Comparison of ENCODE assay signal across 8 cellular contexts in genomic region chr17:44502598-44503079, GRCh38. TPM values are rescaled to one million over a fixed set of nuclear protein-coding genes. Genes with fewer than 3 reads are reported as not detected.
A peak's percentile ranks its signal among the peaks of the same experiment; 100 is the strongest.
DNase-seq lines count a peak whose midpoint lies in the region; ATAC-seq and TF ChIP-seq lines count a peak whose summit lies in the region.

No MANE protein-coding gene starts in this region.

- H3K27me3 ChIP-seq in trophoblast cell (ENCODE audit: insufficient read depth, low read length) = no peaks in the 10 kb centered on the region

- POLR2A ChIA-PET in AG04449 (lab: Yijun Ruan, JAX) = interaction anchor here (1.1 kb wide), 1 partner anchor 12 kb away, joined by 3 read pairs; no protein-coding TSS in a partner anchor
- POLR2A ChIA-PET in activated CD8-positive, alpha-beta T cell treated with anti-CD3 and anti-CD28 coated beads, Interleukin-2, amount 10 ng/mL, durations not matched to agents 7 days and 5 days (lab: Charles Lee) = interaction anchor here (0.7 to 2.2 kb wide), 3 partner anchors 187 to 344 kb away, joined by 3 to 7 read pairs (median 6); partner anchors contain the start of genes CCDC43 and TMUB2

- H3K79me2 ChIP-seq in trophoblast cell (ENCODE audit: control insufficient read depth, insufficient read depth, low read length, poor library complexity) = peaks cover 8% of the 10 kb centered on the region

- intact Hi-C loops in Right ventricle myocardium superior (cut with DNase I) = loop anchor here (10.0 kb wide), 1 partner anchor 98 kb away; no protein-coding TSS in a partner anchor

- peak overlapping the region; percentile 84 for H3K27ac ChIP-seq in trophoblast cell (ENCODE audit: low read depth, low read length)

- ATAC-seq in GM18907 (IDR thresholded peaks at IDR 0.05; ENCODE audit: unreplicated experiment) (peak; percentile 30), HG03460 (IDR thresholded peaks at IDR 0.05; ENCODE audit: unreplicated experiment) (peak; percentile 28), Right ventricle myocardium superior (ENCODE audit: poor library complexity) (peak; percentile 36), HG03342 (IDR thresholded peaks at IDR 0.05; ENCODE audit: unreplicated experiment) (no peak)
- no peak for ATAC-seq in activated CD8-positive, alpha-beta T cell treated with anti-CD3 and anti-CD28 coated beads, Interleukin-2, amount 10 ng/mL, durations not matched to agents 7 days and 5 days

- H4K91ac ChIP-seq in trophoblast cell (ENCODE audit: low read depth, low read length) = peak overlapping the region; percentile 78

- peak overlapping the region; percentile 83 for H3K4ac ChIP-seq in trophoblast cell (ENCODE audit: low read depth, low read length)

- H4K8ac ChIP-seq in trophoblast cell (ENCODE audit: low read depth, low read length) = peak overlapping the region; percentile 93

- no peak for DNase-seq in AG04449 (ENCODE audit: low read depth, low spot score)
- no peak for DNase-seq in activated CD8-positive, alpha-beta T cell treated with anti-CD3 and anti-CD28 coated beads, Interleukin-2, amount 10 ng/mL, durations not matched to agents 7 days and 5 days
- DNase-seq in Right ventricle myocardium superior = no peak
- DNase-seq in trophoblast cell = peak in 1 of 2 donors; percentile 62
- no peak for DNase-seq in stimulated activated CD4-positive, alpha-beta T cell treated with anti-CD3 and anti-CD28 coated beads, Interleukin-2, amount 100 ng/mL, for 24 hours

- peak overlapping the region; percentile 98 for H3K27ac Mint-ChIP-seq in activated CD8-positive, alpha-beta T cell treated with anti-CD3 and anti-CD28 coated beads, Interleukin-2, amount 10 ng/mL, durations not matched to agents 7 days and 5 days

- WGBS in trophoblast cell (ENCODE audit: extremely low coverage, insufficient coverage, insufficient read length) = no CpG with 5 or more reads among the region's 19 CpGs

- no peak overlapping the region for H2BK12ac ChIP-seq in trophoblast cell (ENCODE audit: low read length)

- peak overlapping the region; percentile 59 for H2BK5ac ChIP-seq in trophoblast cell (ENCODE audit: low read depth, low read length, poor library complexity)

- H3K27me3 Mint-ChIP-seq in activated CD8-positive, alpha-beta T cell treated with anti-CD3 and anti-CD28 coated beads, Interleukin-2, amount 10 ng/mL, durations not matched to agents 7 days and 5 days (ENCODE audit: low read depth) = no peaks in the 10 kb centered on the region

- no peak for TF ChIP-seq CTCF in AG04449 (IDR thresholded peaks at IDR 0.05; ENCODE audit: insufficient read depth, low read length, missing control alignments)

- peak overlapping the region; percentile 90 for H3K14ac ChIP-seq in trophoblast cell (ENCODE audit: low read length)

- no peaks in the 10 kb centered on the region for H3K36me3 ChIP-seq in trophoblast cell (ENCODE audit: control insufficient read depth in 1 of 2, insufficient read depth in 2 of 2, low read length in 2 of 2)

- peak overlapping the region; percentile 69 for H3K4me2 ChIP-seq in trophoblast cell (ENCODE audit: low read length)

- H3K18ac ChIP-seq in trophoblast cell (ENCODE audit: low read length) = peak overlapping the region; percentile 82

- H3K79me1 ChIP-seq in trophoblast cell (ENCODE audit: low read length) = peaks cover 7% of the 10 kb centered on the region

- H3K9ac ChIP-seq in trophoblast cell (ENCODE audit: low read length) = peak overlapping the region; percentile 89

- H2AFZ ChIP-seq in trophoblast cell (ENCODE audit: insufficient read depth, low read length, poor library complexity) = peak overlapping the region; percentile 72

- H3K4me3 ChIP-seq in AG04449 (ENCODE audit: low read depth, low read length) = peak overlapping the region; percentile 88
- peak overlapping the region; percentile 90 for H3K4me3 ChIP-seq in trophoblast cell (ENCODE audit: low read depth, low read length)

- peaks cover 30% of the 10 kb centered on the region for H3K4me1 Mint-ChIP-seq in activated CD8-positive, alpha-beta T cell treated with anti-CD3 and anti-CD28 coated beads, Interleukin-2, amount 10 ng/mL, durations not matched to agents 7 days and 5 days (ENCODE audit: low read depth)

- peaks cover 15% of the 10 kb centered on the region for H3K36me3 Mint-ChIP-seq in activated CD8-positive, alpha-beta T cell treated with anti-CD3 and anti-CD28 coated beads, Interleukin-2, amount 10 ng/mL, durations not matched to agents 7 days and 5 days (ENCODE audit: low read depth)

- peak overlapping the region; percentile 99 for H3K4me3 Mint-ChIP-seq in activated CD8-positive, alpha-beta T cell treated with anti-CD3 and anti-CD28 coated beads, Interleukin-2, amount 10 ng/mL, durations not matched to agents 7 days and 5 days

- peak overlapping the region; percentile 78 for H4K12ac ChIP-seq in trophoblast cell (ENCODE audit: low read depth, low read length)

- peak overlapping the region; percentile 42 for H2AK5ac ChIP-seq in trophoblast cell (ENCODE audit: low read length)

- CTCF ChIA-PET in AG04449 (lab: Yijun Ruan, JAX) = interaction anchor here (4.9 kb wide), 1 partner anchor 20 kb away, joined by 17 read pairs; no protein-coding TSS in a partner anchor
- CTCF ChIA-PET in activated CD8-positive, alpha-beta T cell treated with anti-CD3 and anti-CD28 coated beads, Interleukin-2, amount 10 ng/mL, durations not matched to agents 7 days and 5 days (lab: Charles Lee) = interaction anchor here (1.1 to 2.6 kb wide), 4 partner anchors 21 to 149 kb away, joined by 3 to 8 read pairs (median 4); no protein-coding TSS in a partner anchor

- H3K9me3 Mint-ChIP-seq in activated CD8-positive, alpha-beta T cell treated with anti-CD3 and anti-CD28 coated beads, Interleukin-2, amount 10 ng/mL, durations not matched to agents 7 days and 5 days (ENCODE audit: insufficient read depth) = no peaks in the 10 kb centered on the region

- no peak overlapping the region for H3K23ac ChIP-seq in trophoblast cell (ENCODE audit: low read length)

- H3K9me3 ChIP-seq in trophoblast cell (ENCODE audit: insufficient read depth, low read depth, low read length) = no peaks in the 10 kb centered on the region

- H3K4me1 ChIP-seq in trophoblast cell (ENCODE audit: control insufficient read depth in 1 of 2, insufficient read depth in 2 of 2, low read length in 2 of 2) = no peaks in the 10 kb centered on the region

- peak overlapping the region; percentile 84 for H2BK120ac ChIP-seq in trophoblast cell (ENCODE audit: insufficient read depth, low read length, poor library complexity)

RNA-seq across cellular contexts. Expression of gene GPATCH8, which starts 0.6 kb away (rescaled TPM):
- 10 to 100 TPM; 45.7 to 45.8 TPM for total RNA-seq in activated CD8-positive, alpha-beta T cell treated with anti-CD3 and anti-CD28 coated beads, Interleukin-2, amount 10 ng/mL, durations not matched to agents 7 days and 5 days
- 17.9 TPM for total RNA-seq in Right ventricle myocardium superior
- 22.0 and 22.6 TPM in 2 replicates for polyA plus RNA-seq in trophoblast cell (2013)

RNA-seq across cellular contexts. Expression of gene FZD2, which starts 54.6 kb away (rescaled TPM):
- total RNA-seq in activated CD8-positive, alpha-beta T cell treated with anti-CD3 and anti-CD28 coated beads, Interleukin-2, amount 10 ng/mL, durations not matched to agents 7 days and 5 days = under 1 TPM; 0.26 to 0.29 TPM
- 2.6 TPM for total RNA-seq in Right ventricle myocardium superior
- 24.1 and 24.3 TPM in 2 replicates for polyA plus RNA-seq in trophoblast cell (2013)

Comparison
In these comparisons a context has a peak if more than half of its experiments do, and no peak if none do; other contexts are left out.
1. ATAC-seq: peak in GM18907 (single experiment), HG03460 (single experiment) and Right ventricle myocardium superior (single experiment); none in activated CD8-positive, alpha-beta T cell treated with anti-CD3 and anti-CD28 coated beads, Interleukin-2, amount 10 ng/mL, durations not matched to agents 7 days and 5 days (single experiment) and HG03342 (single experiment).